Comparison of ENCODE assay signal across 9 cellular contexts in genomic region chr21:46298083-46298412, GRCh38. TPM values are rescaled to one million over a fixed set of nuclear protein-coding genes. Genes with fewer than 3 reads are reported as not detected.
A peak's percentile ranks its signal among the peaks of the same experiment; 100 is the strongest.
DNase-seq lines count a peak whose midpoint lies in the region; ATAC-seq, FAIRE-seq and TF ChIP-seq lines count a peak whose summit lies in the region.
"Had no signal": no experiment of that assay in that cellular context is flagged by ENCODE, and none has a peak within 500 bp of the region (broad histone marks: within the 10 kb centered on the region; RNA-seq: fewer than 3 reads in every experiment).

No MANE protein-coding gene starts in this region.

- WGBS in H1 (ENCODE audit: extremely low coverage in 1 of 2, insufficient coverage in 1 of 2, insufficient read length in 1 of 2, insufficient replicate concordance in 2 of 2, low coverage in 1 of 2, low lambda C conversion rate in 2 of 2, missing lambda C conversion rate in 1 of 2), 2 experiments: 32% methylated on average over 18 of the region's 18 CpGs; no CpG with 5 or more reads in 1 of the 2 experiments

- no peak overlapping the region for H3K14ac ChIP-seq in H1 (ENCODE audit: insufficient read length)

- peak overlapping the region; percentile 60 for H3K4me3 Mint-ChIP-seq in stimulated activated naive CD8-positive, alpha-beta T cell treated with anti-CD3 and anti-CD28 coated beads, Interleukin-15, Interleukin-2, amounts not matched to agents 100 ng/mL and 50 ng/mL, for 24 hours

- no peak for TF ChIP-seq CTCF in H1 (IDR thresholded peaks at IDR 0.05; ENCODE audit: control extremely low read depth in 1 of 3, insufficient read depth in 1 of 3, low read depth in 1 of 3, low read length in 3 of 3)

- H2AK5ac ChIP-seq in H1 (ENCODE audit: low read depth, low read length): no peak overlapping the region

- FAIRE-seq in H1 (lab: Jason Lieb, UNC): no peak

- H3K27me3 Mint-ChIP-seq in stimulated activated naive CD8-positive, alpha-beta T cell treated with anti-CD3 and anti-CD28 coated beads, Interleukin-15, Interleukin-2, amounts not matched to agents 100 ng/mL and 50 ng/mL, for 24 hours: no peaks in the 10 kb centered on the region

- no peak overlapping the region for H4K5ac ChIP-seq in H1 (ENCODE audit: insufficient read length, low read depth, low read length)

- H3K4ac ChIP-seq in H1 (replicated peaks; ENCODE audit: insufficient read length, low read depth, low read length): no peak overlapping the region

- DNase-seq in stimulated activated naive CD8-positive, alpha-beta T cell treated with anti-CD3 and anti-CD28 coated beads, Interleukin-15, Interleukin-2, amounts not matched to agents 100 U/mL and 50 U/mL, for 24 hours: no peak
- DNase-seq in H1 (ENCODE audit: low read depth in 1 of 2, low spot score in 2 of 2): no peak
- no peak for DNase-seq in NCI-H2227 (lab: John Stamatoyannopoulos, UW; ENCODE audit: unreplicated experiment)
- no peak for DNase-seq in NCI-H1930 (lab: John Stamatoyannopoulos, UW)
- DNase-seq in MV-4-11 (lab: John Stamatoyannopoulos, UW): no peak
- DNase-seq: central memory CD4-positive, alpha-beta T cell had no signal

- H2AFZ ChIP-seq in H1 (ENCODE audit: low read length): no peak overlapping the region

- no peak overlapping the region for H2BK15ac ChIP-seq in H1 (ENCODE audit: low read length)

- H2BK20ac ChIP-seq in H1 (ENCODE audit: low read length): no peak overlapping the region

- H3K4me3 ChIP-seq in H1 (ENCODE audit: extremely low read depth in 1 of 4, insufficient read depth in 2 of 4, low read depth in 3 of 4, low read length in 4 of 4) (peak overlapping the region; percentile 35 to 65 (median 56)), muscle layer of duodenum (ENCODE audit: low read depth in 1 of 2, low read length in 2 of 2) (peak overlapping the region; percentile 33 to 55)

- H3K27me3 ChIP-seq in H1 (replicated peaks in 1 of 4; ENCODE audit: control insufficient read depth in 3 of 4, extremely low read depth in 1 of 4, insufficient read depth in 3 of 4, low read length in 3 of 4) (peaks cover 0 to 3% (median 0%) of the 10 kb centered on the region in 4 experiments; a peak in 1 of 7 replicates), muscle layer of duodenum (ENCODE audit: low read depth, low read length) (no peaks in the 10 kb centered on the region)

- H3K23ac ChIP-seq in H1 (ENCODE audit: insufficient read length): no peak overlapping the region

- no peaks in the 10 kb centered on the region for H3K9me3 Mint-ChIP-seq in stimulated activated naive CD8-positive, alpha-beta T cell treated with anti-CD3 and anti-CD28 coated beads, Interleukin-15, Interleukin-2, amounts not matched to agents 100 ng/mL and 50 ng/mL, for 24 hours

- H4K91ac ChIP-seq in H1 (replicated peaks; ENCODE audit: insufficient read length, low read length): no peak overlapping the region

- H3K18ac ChIP-seq in H1 (ENCODE audit: extremely low read depth, low read length): no peak overlapping the region; the same call in 1 of the 2 replicates

- ATAC-seq in stimulated activated naive CD8-positive, alpha-beta T cell treated with anti-CD3 and anti-CD28 coated beads, Interleukin-15, Interleukin-2, amounts not matched to agents 100 U/mL and 50 U/mL, for 24 hours: no peak
- ATAC-seq in HG03196 (IDR thresholded peaks at IDR 0.05; ENCODE audit: unreplicated experiment): no peak

- H3K23me2 ChIP-seq in H1 (ENCODE audit: low read depth, low read length): peaks cover 3% of the 10 kb centered on the region; the same call in 1 of the 2 replicates

- H3K36me3 ChIP-seq in H1 (ENCODE audit: control insufficient read depth in 2 of 4, insufficient read depth in 4 of 4, low read length in 3 of 4) (peaks cover 0 to 23% (median 11%) of the 10 kb centered on the region in 4 experiments; a peak in 6 of 8 replicates), muscle layer of duodenum (ENCODE audit: control insufficient read depth in 1 of 2, insufficient read depth in 2 of 2, low read length in 2 of 2) (peaks cover 0 to 12% of the 10 kb centered on the region in 2 donors)

- no peak overlapping the region for H3K27ac ChIP-seq in H1 (ENCODE audit: low read depth, low read length)
- no peak overlapping the region for H3K27ac ChIP-seq in muscle layer of duodenum (ENCODE audit: low read length)

- no peaks in the 10 kb centered on the region for H3K79me2 ChIP-seq in H1 (ENCODE audit: control insufficient read depth in 1 of 2, insufficient read depth in 2 of 2, low read length in 2 of 2)

- peak overlapping the region; percentile 36 for H3K27ac Mint-ChIP-seq in stimulated activated naive CD8-positive, alpha-beta T cell treated with anti-CD3 and anti-CD28 coated beads, Interleukin-15, Interleukin-2, amounts not matched to agents 100 ng/mL and 50 ng/mL, for 24 hours

- POLR2A ChIA-PET in H1 (lab: Charles Lee; ENCODE audit: partially characterized antibody): interaction anchor here (0.7 to 5.0 kb wide), 8 partner anchors 10 to 119 kb away, joined by 3 to 24 read pairs (median 6); partner anchors contain the start of gene C21orf58

- H2BK5ac ChIP-seq in H1 (ENCODE audit: low read depth, low read length): no peak overlapping the region

- no peak overlapping the region for H2BK12ac ChIP-seq in H1 (ENCODE audit: low read depth, low read length)

- H3K79me1 ChIP-seq in H1 (ENCODE audit: low read depth, low read length): no peaks in the 10 kb centered on the region

- peaks cover 18% of the 10 kb centered on the region for H3K36me3 Mint-ChIP-seq in stimulated activated naive CD8-positive, alpha-beta T cell treated with anti-CD3 and anti-CD28 coated beads, Interleukin-15, Interleukin-2, amounts not matched to agents 100 ng/mL and 50 ng/mL, for 24 hours (ENCODE audit: low read depth)

- TF ChIP-seq POLR2A in H1 (IDR thresholded peaks at IDR 0.05; ENCODE audit: control extremely low read depth in 1 of 2, low read depth in 2 of 2, low read length in 2 of 2): no peak

- TF ChIP-seq EP300 in H1 (IDR thresholded peaks at IDR 0.05; ENCODE audit: borderline replicate concordance in 1 of 2, low read depth in 2 of 2, low read length in 2 of 2): no peak

- no peaks in the 10 kb centered on the region for H3K9me3 ChIP-seq in H1 (ENCODE audit: insufficient read depth in 2 of 2, low read depth in 1 of 2, low read length in 1 of 2)
- H3K9me3 ChIP-seq in muscle layer of duodenum (ENCODE audit: control insufficient read depth in 1 of 2, low read length in 2 of 2): no peaks in the 10 kb centered on the region

- H3K4me2 ChIP-seq in H1 (ENCODE audit: insufficient read depth in 1 of 2, low read depth in 2 of 2, low read length in 2 of 2): peak overlapping the region; percentile 80 to 93

- H2BK120ac ChIP-seq in H1 (replicated peaks; ENCODE audit: low read depth, low read length): no peak overlapping the region

- peaks cover 23% of the 10 kb centered on the region for H3K4me1 Mint-ChIP-seq in stimulated activated naive CD8-positive, alpha-beta T cell treated with anti-CD3 and anti-CD28 coated beads, Interleukin-15, Interleukin-2, amounts not matched to agents 100 ng/mL and 50 ng/mL, for 24 hours (ENCODE audit: low read depth)

- H3K4me1 ChIP-seq in H1 (replicated peaks in 1 of 4; ENCODE audit: control insufficient read depth in 3 of 4, insufficient read depth in 4 of 4, low read length in 3 of 4) (peaks cover 2 to 12% (median 8%) of the 10 kb centered on the region in 4 experiments; a peak in 6 of 7 replicates), muscle layer of duodenum (ENCODE audit: control insufficient read depth in 1 of 2, insufficient read depth in 2 of 2, low read length in 2 of 2) (peaks cover 0 to 23% of the 10 kb centered on the region in 2 donors)

- no peak for TF ChIP-seq RAD21 in H1 (IDR thresholded peaks at IDR 0.05 in 1 of 2, conservative IDR thresholded peaks at IDR 0.05 in 1 of 2; ENCODE audit: low read depth in 2 of 2, low read length in 2 of 2)

- H3K9ac ChIP-seq in H1 (replicated peaks in 1 of 4; ENCODE audit: extremely low read depth in 1 of 4, low read depth in 3 of 4, low read length in 3 of 4): peak overlapping the region in 3 of 4 experiments; percentile 20 to 56 (median 25); a peak in 4 of 7 replicates

- no peak overlapping the region for H4K8ac ChIP-seq in H1 (ENCODE audit: extremely low read depth, insufficient read depth, low read length)

- H4K20me1 ChIP-seq in H1 (replicated peaks in 1 of 2; ENCODE audit: control insufficient read depth in 1 of 2, insufficient read depth in 2 of 2, low read length in 2 of 2): peaks cover 0 to 2% of the 10 kb centered on the region in 2 experiments

- CTCF ChIA-PET in H1 (lab: Charles Lee; ENCODE audit: partially characterized antibody): interaction anchor here (1.0 kb wide), 1 partner anchor 27 kb away, joined by 3 read pairs; a partner anchor contains a TSS

- no peak overlapping the region for H3K56ac ChIP-seq in H1 (replicated peaks; ENCODE audit: insufficient read length, low read depth, low read length)

RNA-seq across cellular contexts. Expression of gene YBEY, which starts 11.9 kb away (rescaled TPM):
- total RNA-seq in H1 (2021; fragmentation: NEBNext Ultra II Directional; extraction: Animal tissue kit (Norgen Biotek cat#: 25700)): 26.6 and 26.9 TPM in 2 replicates
- 23.7 and 31.9 TPM in 2 replicates for polyA plus RNA-seq in H1 (2011; rRNA removed)
- polyA plus RNA-seq in H1 (2011; cell fraction: cytosol; rRNA removed): 32.7 TPM
- 12.1 TPM for polyA plus RNA-seq in H1 (2011; cell fraction: nucleus; rRNA removed)
- 28.6 to 46.1 TPM (median 29.9 TPM) in 4 replicates for polyA plus RNA-seq in H1 (2012, experiment 1 of 2)
- 36.9 TPM for polyA plus RNA-seq in H1 (2012, experiment 2 of 2)
- polyA plus RNA-seq in H1 (2013, experiment 1 of 2): 23.5 TPM
- polyA plus RNA-seq in H1 (2013, experiment 2 of 2): 21.8 TPM
- polyA minus RNA-seq in H1 (2011; rRNA and poly(A)+ RNA removed): 19.1 and 20.3 TPM in 2 replicates
- 16.4 TPM for polyA minus RNA-seq in H1 (2011; cell fraction: cytosol; rRNA and poly(A)+ RNA removed)
- polyA minus RNA-seq in H1 (2011; cell fraction: nucleus; rRNA and poly(A)+ RNA removed): 12.5 TPM

RNA-seq across cellular contexts. Expression of gene MCM3AP, which starts 12.6 kb away (rescaled TPM):
- 119 and 124 TPM in 2 replicates for total RNA-seq in H1 (2021; fragmentation: NEBNext Ultra II Directional; extraction: Animal tissue kit (Norgen Biotek cat#: 25700))
- 37.2 and 65.4 TPM in 2 replicates for polyA plus RNA-seq in H1 (2011; rRNA removed)
- polyA plus RNA-seq in H1 (2011; cell fraction: cytosol; rRNA removed): 47.1 TPM
- 88.7 TPM for polyA plus RNA-seq in H1 (2011; cell fraction: nucleus; rRNA removed)
- 67.6 to 78.6 TPM (median 75.2 TPM) in 4 replicates for polyA plus RNA-seq in H1 (2012, experiment 1 of 2)
- 27.6 TPM for polyA plus RNA-seq in H1 (2012, experiment 2 of 2)
- 51.2 TPM for polyA plus RNA-seq in H1 (2013, experiment 1 of 2)
- 47.8 TPM for polyA plus RNA-seq in H1 (2013, experiment 2 of 2)
- polyA minus RNA-seq in H1 (2011; rRNA and poly(A)+ RNA removed): 87.3 and 109 TPM in 2 replicates
- 80.6 TPM for polyA minus RNA-seq in H1 (2011; cell fraction: cytosol; rRNA and poly(A)+ RNA removed)
- 130 TPM for polyA minus RNA-seq in H1 (2011; cell fraction: nucleus; rRNA and poly(A)+ RNA removed)

RNA-seq across cellular contexts. Expression of gene C21orf58, which starts 25.6 kb away (rescaled TPM):
- 22.4 and 26.1 TPM in 2 replicates for total RNA-seq in H1 (2021; fragmentation: NEBNext Ultra II Directional; extraction: Animal tissue kit (Norgen Biotek cat#: 25700))
- 13.8 and 27.8 TPM in 2 replicates for polyA plus RNA-seq in H1 (2011; rRNA removed)
- polyA plus RNA-seq in H1 (2011; cell fraction: cytosol; rRNA removed): 26.1 TPM
- polyA plus RNA-seq in H1 (2011; cell fraction: nucleus; rRNA removed): 101 TPM
- 14.7 to 21.7 TPM (median 19.3 TPM) in 4 replicates for polyA plus RNA-seq in H1 (2012, experiment 1 of 2)
- 9.2 TPM for polyA plus RNA-seq in H1 (2012, experiment 2 of 2)
- 20.8 TPM for polyA plus RNA-seq in H1 (2013, experiment 1 of 2)
- 17.7 TPM for polyA plus RNA-seq in H1 (2013, experiment 2 of 2)
- 12.4 and 19.3 TPM in 2 replicates for polyA minus RNA-seq in H1 (2011; rRNA and poly(A)+ RNA removed)
- polyA minus RNA-seq in H1 (2011; cell fraction: cytosol; rRNA and poly(A)+ RNA removed): 13.4 TPM
- 45.4 TPM for polyA minus RNA-seq in H1 (2011; cell fraction: nucleus; rRNA and poly(A)+ RNA removed)

RNA-seq across cellular contexts. Expression of gene PCNT, which starts 25.9 kb away (rescaled TPM):
- 39.5 and 45.1 TPM in 2 replicates for total RNA-seq in H1 (2021; fragmentation: NEBNext Ultra II Directional; extraction: Animal tissue kit (Norgen Biotek cat#: 25700))
- polyA plus RNA-seq in H1 (2011; rRNA removed): 9.9 and 12.0 TPM in 2 replicates
- 14.8 TPM for polyA plus RNA-seq in H1 (2011; cell fraction: cytosol; rRNA removed)
- polyA plus RNA-seq in H1 (2011; cell fraction: nucleus; rRNA removed): 59.4 TPM
- 22.2 to 29.2 TPM (median 25.6 TPM) in 4 replicates for polyA plus RNA-seq in H1 (2012, experiment 1 of 2)
- 4.6 TPM for polyA plus RNA-seq in H1 (2012, experiment 2 of 2)
- polyA plus RNA-seq in H1 (2013, experiment 1 of 2): 16.7 TPM
- polyA plus RNA-seq in H1 (2013, experiment 2 of 2): 13.8 TPM
- polyA minus RNA-seq in H1 (2011; rRNA and poly(A)+ RNA removed): 79.7 and 87.0 TPM in 2 replicates
- polyA minus RNA-seq in H1 (2011; cell fraction: cytosol; rRNA and poly(A)+ RNA removed): 19.8 TPM
- polyA minus RNA-seq in H1 (2011; cell fraction: nucleus; rRNA and poly(A)+ RNA removed): 25.9 TPM
